8 cellular contexts compared by ENCODE assay signal in the genomic region with DNA sequence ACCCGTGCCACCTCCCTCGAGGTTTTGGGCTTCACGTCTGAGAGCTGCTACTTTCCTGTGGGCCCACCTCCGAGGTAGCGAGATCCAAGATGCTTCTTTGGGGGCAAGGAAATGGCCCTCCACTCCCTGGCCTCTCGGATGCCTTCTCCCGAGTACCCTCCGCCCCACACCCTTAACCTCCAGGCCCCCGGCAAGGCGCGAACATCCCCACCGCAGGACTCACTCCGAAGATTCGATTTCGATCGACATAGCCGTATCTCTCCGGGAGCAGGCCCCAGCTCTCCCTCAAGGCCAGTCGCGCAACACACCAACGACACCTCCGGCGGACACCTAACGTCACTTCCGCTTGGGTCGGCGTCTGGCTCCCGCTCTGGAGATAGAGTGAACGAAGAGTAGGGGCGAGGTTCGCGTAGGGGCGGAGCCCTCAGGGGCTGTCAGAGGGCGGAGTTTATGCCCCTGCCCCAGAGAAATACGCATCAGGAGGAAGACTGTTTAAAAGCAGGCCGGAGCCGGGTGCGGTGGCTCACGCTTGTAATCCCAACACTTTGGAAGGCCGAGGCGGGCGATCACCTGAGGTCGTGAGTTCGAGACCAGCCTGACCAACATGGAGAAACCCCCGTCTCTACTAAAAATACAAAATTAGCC. TPM values are rescaled to one million over a fixed set of nuclear protein-coding genes. Genes with fewer than 3 reads are reported as not detected.
A peak's percentile ranks its signal among the peaks of the same experiment; 100 is the strongest.
DNase-seq lines count a peak whose midpoint lies in the region; ATAC-seq and TF ChIP-seq lines count a peak whose summit lies in the region.

A gene (minus strand): TSS at position 315 of the 645 bp plus-strand sequence. CDS start 66 bp downstream, at position 249.

- H3K4me3 Mint-ChIP-seq in activated CD4-positive, alpha-beta T cell treated with anti-CD3 and anti-CD28 coated beads for 36 hours: peak within 1 kb of the TSS; percentile 100

- peaks cover 39% of the 10 kb centered on the region for H3K4me1 Mint-ChIP-seq in activated CD4-positive, alpha-beta T cell treated with anti-CD3 and anti-CD28 coated beads for 36 hours

- no peaks in the 10 kb centered on the region for H3K9me3 Mint-ChIP-seq in activated CD4-positive, alpha-beta T cell treated with anti-CD3 and anti-CD28 coated beads for 36 hours (ENCODE audit: low read depth)

- peaks cover 21% of the 10 kb centered on the region for H3K36me3 Mint-ChIP-seq in activated CD4-positive, alpha-beta T cell treated with anti-CD3 and anti-CD28 coated beads for 36 hours (ENCODE audit: low read depth)

- no peaks in the 10 kb centered on the region for H3K27me3 ChIP-seq in kidney epithelial cell (ENCODE audit: control insufficient read depth, insufficient read depth, low read length)

- CTCF ChIA-PET in activated CD4-positive, alpha-beta T cell treated with anti-CD3 and anti-CD28 coated beads for 36 hours (lab: Charles Lee): interaction anchor here (0.6 to 1.7 kb wide), 7 partner anchors 50 to 297 kb away, joined by 3 to 12 read pairs (median 3); no protein-coding TSS in a partner anchor

- TF ChIP-seq CTCF in choroid plexus epithelial cell (conservative IDR thresholded peaks at IDR 0.05; ENCODE audit: low read depth, low read length): no peak
- no peak for TF ChIP-seq CTCF in kidney epithelial cell (IDR thresholded peaks at IDR 0.05; ENCODE audit: insufficient read depth, low read length, poor library complexity, severe bottlenecking)

- intact Hi-C loops in activated CD4-positive, alpha-beta T cell treated with anti-CD3 and anti-CD28 coated beads for 36 hours (cut with DNase I, micrococcal nuclease): loop anchor here (1.0 to 10.0 kb wide), 11 partner anchors 13 to 692 kb away; a partner anchor contains a TSS

- H3K4me3 ChIP-seq in choroid plexus epithelial cell (ENCODE audit: low read depth, low read length) (peak within 1 kb of the TSS; percentile 91), kidney epithelial cell (ENCODE audit: low read depth, low read length) (peak within 1 kb of the TSS; percentile 88)

- peak; percentile 99 for ATAC-seq in HG03442 (IDR thresholded peaks at IDR 0.05; ENCODE audit: unreplicated experiment)
- peak; percentile 93 for ATAC-seq in activated CD4-positive, alpha-beta T cell treated with anti-CD3 and anti-CD28 coated beads for 36 hours

- POLR2A ChIA-PET in activated CD4-positive, alpha-beta T cell treated with anti-CD3 and anti-CD28 coated beads for 36 hours (lab: Charles Lee): interaction anchor here (0.7 to 1.6 kb wide), 7 partner anchors 18 to 214 kb away, joined by 3 to 10 read pairs (median 3); a partner anchor contains a TSS

- no peaks in the 10 kb centered on the region for H3K27me3 Mint-ChIP-seq in activated CD4-positive, alpha-beta T cell treated with anti-CD3 and anti-CD28 coated beads for 36 hours

- H3K27ac Mint-ChIP-seq in activated CD4-positive, alpha-beta T cell treated with anti-CD3 and anti-CD28 coated beads for 36 hours: peak within 1 kb of the TSS; percentile 100

- DNase-seq in Ammon's horn (ENCODE audit: low spot score) (peak; percentile 97), GM19238 (ENCODE audit: insufficient read length, low spot score) (peak; percentile 88), NCI-H524 (lab: John Stamatoyannopoulos, UW) (peak; percentile 91 to 95), choroid plexus epithelial cell (ENCODE audit: low read depth) (peak; percentile 98), kidney epithelial cell (ENCODE audit: low read depth) (peak; percentile 83)
- peak; percentile 98 for DNase-seq in activated CD4-positive, alpha-beta T cell treated with anti-CD3 and anti-CD28 coated beads for 36 hours
- peak; percentile 94 to 97 for DNase-seq in stimulated activated CD4-positive, alpha-beta T cell treated with anti-CD3 and anti-CD28 coated beads, Interleukin-15, amount 100 ng/mL, for 48 hours (ENCODE audit: low read depth in 2 of 2)

- H3K36me3 ChIP-seq in kidney epithelial cell (ENCODE audit: control insufficient read depth, insufficient read depth, low read length): peaks cover 1% of the 10 kb centered on the region

RNA-seq across cellular contexts. Expression of the gene that starts here (rescaled TPM):
- 10 to 100 TPM; 23.2 to 29.6 TPM for total RNA-seq in activated CD4-positive, alpha-beta T cell treated with anti-CD3 and anti-CD28 coated beads for 36 hours
- 18.1 and 18.9 TPM in 2 replicates for total RNA-seq in kidney epithelial cell

Comparison
In these comparisons a context has a peak if more than half of its experiments do, and no peak if none do; other contexts are left out.
1. Peak in every context shown above with its lines: DNase-seq, ATAC-seq and H3K4me3 ChIP-seq.